In genomic region chr5:53890490-53890889, GRCh38 we compare ENCODE assay signal across 23 cellular contexts.
"Had no signal": no experiment of that assay in that cellular context is flagged by ENCODE, and none has a peak within 500 bp of the region (broad histone marks: within the 10 kb centered on the region; RNA-seq: fewer than 3 reads in every experiment).

No MANE protein-coding gene starts in this region.

- H3K9me3 Mint-ChIP-seq: central memory CD8-positive, alpha-beta T cell; nephron; stimulated activated naive B cell treated with anti-CD40 and anti-IgM and Interleukin-4, amounts not matched to agents 10 μg/mL and 1 μg/mL and 100 μg/mL, for 72 hours; T-cell; T-helper 2 cell treated with Interferon-gamma antibody and Interleukin-4, amounts not matched to agents 5 μg/mL and 100 μg/mL, for 36 hours had no signal

- H3K4me3 ChIP-seq: adrenal gland, ascending aorta, gastrocnemius medialis, left lung, ovary, sigmoid colon, transverse colon had no signal

- H3K27me3 Mint-ChIP-seq: activated naive CD8-positive, alpha-beta T cell; central memory CD8-positive, alpha-beta T cell; stimulated activated naive B cell treated with anti-CD40 and anti-IgM and Interleukin-4, amounts not matched to agents 10 μg/mL and 1 μg/mL and 100 μg/mL, for 72 hours; T-cell had no signal

- H3K27ac Mint-ChIP-seq: activated CD8-positive, alpha-beta T cell treated with anti-CD3 and anti-CD28 coated beads, Interleukin-2, amount 10 ng/mL, durations not matched to agents 7 days and 5 days; activated naive CD8-positive, alpha-beta T cell; nephron; stimulated activated naive B cell treated with anti-CD40 and anti-IgM and Interleukin-4, amounts not matched to agents 10 μg/mL and 1 μg/mL and 100 μg/mL, for 72 hours; T-cell; T-helper 2 cell treated with Interferon-gamma antibody and Interleukin-4, amounts not matched to agents 5 μg/mL and 100 μg/mL, for 36 hours had no signal

- H3K9me3 ChIP-seq: adrenal gland, ascending aorta, gastrocnemius medialis, left lung, neutrophil, ovary, sigmoid colon, transverse colon had no signal

- H3K4me1 ChIP-seq: adrenal gland, ascending aorta, gastrocnemius medialis, left lung, sigmoid colon had no signal

- H3K27ac ChIP-seq: adrenal gland, ascending aorta, gastrocnemius medialis, left lung, neutrophil, ovary, sigmoid colon had no signal

- ATAC-seq: activated CD8-positive, alpha-beta T cell treated with anti-CD3 and anti-CD28 coated beads, Interleukin-2, amount 10 ng/mL, durations not matched to agents 7 days and 5 days; esophagus mucosa; gastrocnemius medialis; left lung; stimulated activated naive B cell treated with anti-CD40 and anti-IgM and Interleukin-4, amounts not matched to agents 10 μg/mL and 1 μg/mL and 100 μg/mL, for 72 hours; T-cell had no signal

- H3K27me3 ChIP-seq: adrenal gland, ascending aorta, gastrocnemius medialis, left lung, neutrophil, ovary, sigmoid colon, transverse colon had no signal

- H3K4me1 Mint-ChIP-seq: central memory CD8-positive, alpha-beta T cell; stimulated activated naive B cell treated with anti-CD40 and anti-IgM and Interleukin-4, amounts not matched to agents 10 μg/mL and 1 μg/mL and 100 μg/mL, for 72 hours; T-cell had no signal

- H3K36me3 ChIP-seq: adrenal gland, ascending aorta, gastrocnemius medialis, left lung, neutrophil, ovary, sigmoid colon, transverse colon had no signal

- H3K4me3 Mint-ChIP-seq: activated CD8-positive, alpha-beta T cell treated with anti-CD3 and anti-CD28 coated beads, Interleukin-2, amount 10 ng/mL, durations not matched to agents 7 days and 5 days; activated naive CD8-positive, alpha-beta T cell; central memory CD8-positive, alpha-beta T cell; nephron; stimulated activated naive B cell treated with anti-CD40 and anti-IgM and Interleukin-4, amounts not matched to agents 10 μg/mL and 1 μg/mL and 100 μg/mL, for 72 hours; T-cell; T-helper 2 cell treated with Interferon-gamma antibody and Interleukin-4, amounts not matched to agents 5 μg/mL and 100 μg/mL, for 36 hours had no signal

- DNase-seq: activated CD4-positive, alpha-beta T cell treated with anti-CD3 and anti-CD28 coated beads for 1 hour; activated CD4-positive, alpha-beta T cell treated with anti-CD3 and anti-CD28 coated beads, Interleukin-2, amount 50 U/mL, for 1 hour; activated CD8-positive, alpha-beta T cell treated with anti-CD3 and anti-CD28 coated beads, Interleukin-2, amount 10 ng/mL, durations not matched to agents 7 days and 5 days; adrenal gland; effector memory CD4-positive, alpha-beta T cell; gastrocnemius medialis; head of caudate nucleus; left lung; midbrain; ovary; sigmoid colon; stimulated activated CD4-positive, alpha-beta T cell treated with anti-CD3 and anti-CD28 coated beads, Interleukin-2, amount 100 ng/mL, for 48 hours; stimulated activated CD8-positive, alpha-beta memory T cell treated with anti-CD3 and anti-CD28 coated beads, Interleukin-4, amount 100 ng/mL, for 48 hours; stimulated activated naive B cell treated with anti-CD40 and anti-IgM and Interleukin-4, amounts not matched to agents 10 μg/mL and 1 μg/mL and 100 μg/mL, for 72 hours; T-cell; transverse colon had no signal
